Comparison of ENCODE assay signal across 14 cellular contexts in the genomic region with DNA sequence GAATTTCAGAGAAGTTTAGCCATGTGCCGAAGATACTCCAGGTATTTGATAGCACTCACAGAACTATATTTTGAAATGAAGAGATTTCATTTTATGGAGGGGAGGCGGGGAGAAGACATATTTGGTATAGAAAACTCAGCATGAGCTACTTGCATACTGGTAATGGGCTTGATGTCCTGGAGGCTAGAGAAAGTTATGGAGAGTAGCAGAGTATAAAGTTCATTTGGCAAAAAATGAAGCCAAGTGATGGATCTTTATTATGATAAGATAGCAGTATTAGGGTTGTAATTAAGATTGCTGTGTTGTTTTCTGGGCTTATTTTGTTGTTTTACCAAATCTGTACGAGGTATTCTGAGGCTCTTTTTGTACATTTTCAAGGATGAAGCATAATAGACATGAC.
"Had no signal": no experiment of that assay in that cellular context is flagged by ENCODE, and none has a peak within 500 bp of the region (broad histone marks: within the 10 kb centered on the region; RNA-seq: fewer than 3 reads in every experiment).

No MANE protein-coding gene starts in this region.

- ATAC-seq: activated CD4-positive, CD25-positive, alpha-beta regulatory T cell treated with anti-CD3 and anti-CD28 coated beads, Interleukin-2, amount 50 U/mL, for 24 hours had no signal

- H3K36me3 ChIP-seq: pancreas had no signal

- H3K4me3 ChIP-seq: lung, pancreas had no signal

- H3K36me3 Mint-ChIP-seq: activated naive CD8-positive, alpha-beta T cell treated with anti-CD3 and anti-CD28 coated beads for 36 hours; naive B cell; type B pancreatic cell had no signal

- H3K4me3 Mint-ChIP-seq: activated naive CD8-positive, alpha-beta T cell treated with anti-CD3 and anti-CD28 coated beads for 36 hours; brain; naive B cell; stimulated activated naive CD8-positive, alpha-beta T cell treated with anti-CD3 and anti-CD28 coated beads, Interleukin-15, Interleukin-2, amounts not matched to agents 100 ng/mL and 50 ng/mL, for 24 hours; type B pancreatic cell had no signal

- H3K27ac Mint-ChIP-seq: activated naive CD8-positive, alpha-beta T cell treated with anti-CD3 and anti-CD28 coated beads for 36 hours; brain; stimulated activated naive CD8-positive, alpha-beta T cell treated with anti-CD3 and anti-CD28 coated beads, Interleukin-15, Interleukin-2, amounts not matched to agents 100 ng/mL and 50 ng/mL, for 24 hours; type B pancreatic cell had no signal

- H3K27me3 Mint-ChIP-seq: activated naive CD8-positive, alpha-beta T cell treated with anti-CD3 and anti-CD28 coated beads for 36 hours; brain; naive B cell; stimulated activated naive CD8-positive, alpha-beta T cell treated with anti-CD3 and anti-CD28 coated beads, Interleukin-15, Interleukin-2, amounts not matched to agents 100 ng/mL and 50 ng/mL, for 24 hours; type B pancreatic cell had no signal

- H3K27me3 ChIP-seq: pancreas had no signal

- H3K27ac ChIP-seq: pancreas had no signal

- DNase-seq: activated CD4-positive, alpha-beta T cell treated with anti-CD3 and anti-CD28 coated beads, Interleukin-2, amount 50 U/mL, for 1 hour; activated CD8-positive, alpha-beta memory T cell treated with anti-CD3 and anti-CD28 coated beads for 24 hours; activated gamma-delta T cell treated with Interleukin-2 at 50 U/mL for 16 hours; activated naive CD8-positive, alpha-beta T cell treated with anti-CD3 and anti-CD28 coated beads for 36 hours; amygdala; effector CD8-positive, alpha-beta T cell; naive B cell; pancreas; T1000 had no signal

- H3K9me3 ChIP-seq: pancreas had no signal

- H3K9me3 Mint-ChIP-seq: activated naive CD8-positive, alpha-beta T cell treated with anti-CD3 and anti-CD28 coated beads for 36 hours; naive B cell; stimulated activated naive CD8-positive, alpha-beta T cell treated with anti-CD3 and anti-CD28 coated beads, Interleukin-15, Interleukin-2, amounts not matched to agents 100 ng/mL and 50 ng/mL, for 24 hours; type B pancreatic cell had no signal
